1 cellular context compared by ENCODE assay signal in genomic region chr10:89646833-89647570, GRCh38.
TF ChIP-seq lines count a peak whose summit lies in the region.

No MANE protein-coding gene starts in this region.

TF ChIP-seq in GM23338, 12 proteins besides CTCF, POLR2A, EP300 and RAD21:
- TF ChIP-seq ZNF462 (CRISPR knock-in tag; IDR thresholded peaks at IDR 0.05) (no peak), POLR2AphosphoS5 (IDR thresholded peaks at IDR 0.05; ENCODE audit: low read depth) (no peak), ZNF114 (CRISPR knock-in tag; IDR thresholded peaks at IDR 0.05) (no peak), NANOG (IDR thresholded peaks at IDR 0.05; ENCODE audit: borderline replicate concordance) (no peak), ZNF331 (CRISPR knock-in tag; IDR thresholded peaks at IDR 0.05; ENCODE audit: low read depth) (no peak), JUNB (IDR thresholded peaks at IDR 0.05; ENCODE audit: unreplicated experiment) (no peak), CREB1 (CRISPR knock-in tag; IDR thresholded peaks at IDR 0.05; ENCODE audit: low read depth) (no peak), EZH2 (IDR thresholded peaks at IDR 0.05; ENCODE audit: low read depth, unreplicated experiment) (no peak), REST (IDR thresholded peaks at IDR 0.05; ENCODE audit: unreplicated experiment) (no peak), EZH2phosphoT487 (IDR thresholded peaks at IDR 0.05; ENCODE audit: unreplicated experiment) (no peak), ETS1 (IDR thresholded peaks at IDR 0.05) (no peak), STAT1 (IDR thresholded peaks at IDR 0.05; ENCODE audit: unreplicated experiment) (no peak)
